Comparison of ENCODE assay signal across 9 cellular contexts in genomic region chr11:13216019-13217006, GRCh38.
A peak's percentile ranks its signal among the peaks of the same experiment; 100 is the strongest.
DNase-seq lines count a peak whose midpoint lies in the region; ATAC-seq, FAIRE-seq and TF ChIP-seq lines count a peak whose summit lies in the region.
"Had no signal": no experiment of that assay in that cellular context is flagged by ENCODE, and none has a peak within 500 bp of the region (broad histone marks: within the 10 kb centered on the region; RNA-seq: fewer than 3 reads in every experiment).

No MANE protein-coding gene starts in this region.

- peak in 1 of 2 donors; percentile 20 for TF ChIP-seq POLR2A in adrenal gland (IDR thresholded peaks at IDR 0.05)

- H3K9me3 ChIP-seq in adrenal gland (replicated peaks in 1 of 3) = no peaks in the 10 kb centered on the region
- H3K9me3 ChIP-seq in mesodermal cell (ENCODE audit: control insufficient read depth, low read length) = no peaks in the 10 kb centered on the region
- no peaks in the 10 kb centered on the region for H3K9me3 ChIP-seq in Karpas-422 (ENCODE audit: low read length)
- H3K9me3 ChIP-seq: body of pancreas had no signal

- H3K27me3 ChIP-seq in adrenal gland (no peaks in the 10 kb centered on the region), Karpas-422 (ENCODE audit: low read length) (no peaks in the 10 kb centered on the region)
- H3K27me3 ChIP-seq: body of pancreas had no signal

- peaks cover 2 to 3% of the 10 kb centered on the region in 2 donors for H3K4me1 ChIP-seq in adrenal gland (replicated peaks in 1 of 2)
- H3K4me1 ChIP-seq in mesodermal cell (ENCODE audit: control insufficient read depth, insufficient read depth, low read length, poor library complexity, severe bottlenecking) = peaks cover 43% of the 10 kb centered on the region
- H3K4me1 ChIP-seq in Karpas-422 (ENCODE audit: low read length) = no peaks in the 10 kb centered on the region
- H3K4me1 ChIP-seq: body of pancreas had no signal

- H3K36me3 ChIP-seq in adrenal gland (replicated peaks in 1 of 2) = no peaks in the 10 kb centered on the region
- no peaks in the 10 kb centered on the region for H3K36me3 ChIP-seq in mesodermal cell (ENCODE audit: control insufficient read depth, insufficient read depth, low read length)
- H3K36me3 ChIP-seq in Karpas-422 (ENCODE audit: insufficient read depth, low read length) = no peaks in the 10 kb centered on the region

- DNase-seq in AG09319 (ENCODE audit: extremely low read depth, low read depth) (peak; percentile 73), HT1080 (ENCODE audit: low read depth) (peak; percentile 99), adrenal gland (peak; percentile 56 to 89 (median 79)), D721Med (ENCODE audit: insufficient read length, low spot score) (no peak), NCI-H748 treated with DMSO at 0.1 percent for 48 hours (lab: John Stamatoyannopoulos, UW) (no peak), Karpas-422 (no peak)

- H3K27ac ChIP-seq in adrenal gland (peak overlapping the region in 2 of 5 donors; percentile 46 to 79), mesodermal cell (ENCODE audit: low read depth, low read length, severe bottlenecking) (peak overlapping the region; percentile 100), Karpas-422 (ENCODE audit: low read length) (no peak overlapping the region)
- H3K27ac ChIP-seq: body of pancreas had no signal

- intact Hi-C loops in adrenal gland (cut with DNase I) = loop anchor here in 1 of 2 donors (10.0 kb wide), 1 partner anchor 48 kb away; no protein-coding TSS in a partner anchor

- H3K9ac ChIP-seq in Karpas-422 (ENCODE audit: low read length) = no peak overlapping the region

- no peak overlapping the region for H3K4me2 ChIP-seq in Karpas-422 (ENCODE audit: low read depth, low read length, poor library complexity, severe bottlenecking)

- no peaks in the 10 kb centered on the region for H3K9me2 ChIP-seq in Karpas-422 (replicated peaks; ENCODE audit: insufficient read depth, low read length)

- 43 to 53% (median 52%) methylated on average over 10 of the region's 10 CpGs for WGBS in adrenal gland, 4 donors
- WGBS in mesodermal cell (ENCODE audit: insufficient coverage in 2 of 2), 2 experiments = 19 to 48% methylated on average over 7 to 8 of the region's 10 CpGs

- H3K4me3 ChIP-seq in adrenal gland = no peak overlapping the region
- H3K4me3 ChIP-seq in mesodermal cell (ENCODE audit: extremely low read depth, insufficient read depth, low read length, poor library complexity, severe bottlenecking) = no peak overlapping the region
- H3K4me3 ChIP-seq in Karpas-422 (ENCODE audit: low read length) = no peak overlapping the region
- H3K4me3 ChIP-seq: body of pancreas had no signal

- no peak for FAIRE-seq in D721Med (lab: Jason Lieb, UNC)

- H3K79me2 ChIP-seq in Karpas-422 (ENCODE audit: low read length) = no peaks in the 10 kb centered on the region

- ATAC-seq in HG03457 (IDR thresholded peaks at IDR 0.05; ENCODE audit: unreplicated experiment) = no peak
- ATAC-seq: body of pancreas had no signal

- H4K20me1 ChIP-seq in Karpas-422 (ENCODE audit: insufficient read depth, low read depth, low read length) = no peaks in the 10 kb centered on the region

- no peak overlapping the region for H2AFZ ChIP-seq in Karpas-422 (ENCODE audit: low read length)

- TF ChIP-seq CTCF in AG09319 (IDR thresholded peaks at IDR 0.05; ENCODE audit: low read depth, low read length) = no peak; the same call in none of the 2 replicates
- TF ChIP-seq CTCF in adrenal gland (IDR thresholded peaks at IDR 0.05) = no peak
- no peak for TF ChIP-seq CTCF in D721Med (IDR thresholded peaks at IDR 0.05; ENCODE audit: insufficient read depth, missing control alignments)

Comparison
In these comparisons a context has a peak if more than half of its experiments do, and no peak if none do; other contexts are left out.
1. DNase-seq: peak in AG09319 (single experiment), HT1080 (single experiment) and adrenal gland (7 of 7); none in D721Med (single experiment), NCI-H748 treated with DMSO at 0.1 percent for 48 hours (single experiment) and Karpas-422 (single experiment).